Comparison of ENCODE assay signal across 21 cellular contexts in genomic region chr11:7964261-7964660, GRCh38. TPM values are rescaled to one million over a fixed set of nuclear protein-coding genes. Genes with fewer than 3 reads are reported as not detected.
"Had no signal": no experiment of that assay in that cellular context is flagged by ENCODE, and none has a peak within 500 bp of the region (broad histone marks: within the 10 kb centered on the region; RNA-seq: fewer than 3 reads in every experiment).

No MANE protein-coding gene starts in this region.

- H3K36me3 Mint-ChIP-seq: activated naive CD8-positive, alpha-beta T cell treated with anti-CD3 and anti-CD28 coated beads, Interleukin-2, amount 10 ng/mL, durations not matched to agents 7 days and 5 days; naive thymus-derived CD8-positive, alpha-beta T cell; stimulated activated naive B cell treated with anti-CD40 and anti-IgM and Interleukin-4, amounts not matched to agents 10 μg/mL and 1 μg/mL and 100 μg/mL, for 72 hours had no signal

- DNase-seq: activated CD4-positive, alpha-beta memory T cell treated with anti-CD3 and anti-CD28 coated beads, Interleukin-2, amount 10 ng/mL, durations not matched to agents 7 days and 5 days; activated naive CD8-positive, alpha-beta T cell treated with anti-CD3 and anti-CD28 coated beads, Interleukin-2, amount 10 ng/mL, durations not matched to agents 7 days and 5 days; aorta; colonic mucosa; effector CD4-positive, alpha-beta T cell; hippocampal formation; kidney glomerular epithelial cell; lower lobe of right lung; naive thymus-derived CD8-positive, alpha-beta T cell; stimulated activated naive B cell treated with anti-CD40 and anti-IgM and Interleukin-4, amounts not matched to agents 10 μg/mL and 1 μg/mL and 100 μg/mL, for 72 hours; T-helper 9 cell; transverse colon had no signal

- H3K27ac ChIP-seq: cardiac muscle cell, colonic mucosa, lower lobe of right lung, neutrophil, right atrium auricular region, transverse colon, VCaP had no signal

- H3K27ac Mint-ChIP-seq: activated CD4-positive, alpha-beta memory T cell treated with anti-CD3 and anti-CD28 coated beads, Interleukin-2, amount 10 ng/mL, durations not matched to agents 7 days and 5 days; activated naive CD8-positive, alpha-beta T cell treated with anti-CD3 and anti-CD28 coated beads, Interleukin-2, amount 10 ng/mL, durations not matched to agents 7 days and 5 days; naive thymus-derived CD8-positive, alpha-beta T cell; stimulated activated naive B cell treated with anti-CD40 and anti-IgM and Interleukin-4, amounts not matched to agents 10 μg/mL and 1 μg/mL and 100 μg/mL, for 72 hours had no signal

- H3K9me3 ChIP-seq: colonic mucosa, lower lobe of right lung, neutrophil, right atrium auricular region, transverse colon had no signal

- ATAC-seq: lower lobe of right lung; naive thymus-derived CD8-positive, alpha-beta T cell; stimulated activated naive B cell treated with anti-CD40 and anti-IgM and Interleukin-4, amounts not matched to agents 10 μg/mL and 1 μg/mL and 100 μg/mL, for 72 hours had no signal

- H3K36me3 ChIP-seq: cardiac muscle cell, colonic mucosa, lower lobe of right lung, neutrophil, right atrium auricular region, transverse colon had no signal

- H3K27me3 ChIP-seq: cardiac muscle cell, colonic mucosa, right atrium auricular region, transverse colon had no signal

- H3K9me3 Mint-ChIP-seq: activated CD4-positive, alpha-beta memory T cell treated with anti-CD3 and anti-CD28 coated beads, Interleukin-2, amount 10 ng/mL, durations not matched to agents 7 days and 5 days; activated naive CD8-positive, alpha-beta T cell treated with anti-CD3 and anti-CD28 coated beads, Interleukin-2, amount 10 ng/mL, durations not matched to agents 7 days and 5 days; naive thymus-derived CD8-positive, alpha-beta T cell; stimulated activated naive B cell treated with anti-CD40 and anti-IgM and Interleukin-4, amounts not matched to agents 10 μg/mL and 1 μg/mL and 100 μg/mL, for 72 hours had no signal

- H3K4me3 ChIP-seq: cardiac muscle cell, colonic mucosa, lower lobe of right lung, right atrium auricular region, smooth muscle cell, transverse colon had no signal

- H3K4me3 Mint-ChIP-seq: activated CD4-positive, alpha-beta memory T cell treated with anti-CD3 and anti-CD28 coated beads, Interleukin-2, amount 10 ng/mL, durations not matched to agents 7 days and 5 days; activated naive CD8-positive, alpha-beta T cell treated with anti-CD3 and anti-CD28 coated beads, Interleukin-2, amount 10 ng/mL, durations not matched to agents 7 days and 5 days; naive thymus-derived CD8-positive, alpha-beta T cell; stimulated activated naive B cell treated with anti-CD40 and anti-IgM and Interleukin-4, amounts not matched to agents 10 μg/mL and 1 μg/mL and 100 μg/mL, for 72 hours had no signal

- H3K4me1 ChIP-seq: colonic mucosa, lower lobe of right lung, right atrium auricular region, transverse colon had no signal

- H3K4me1 Mint-ChIP-seq: activated CD4-positive, alpha-beta memory T cell treated with anti-CD3 and anti-CD28 coated beads, Interleukin-2, amount 10 ng/mL, durations not matched to agents 7 days and 5 days; activated naive CD8-positive, alpha-beta T cell treated with anti-CD3 and anti-CD28 coated beads, Interleukin-2, amount 10 ng/mL, durations not matched to agents 7 days and 5 days; naive thymus-derived CD8-positive, alpha-beta T cell; stimulated activated naive B cell treated with anti-CD40 and anti-IgM and Interleukin-4, amounts not matched to agents 10 μg/mL and 1 μg/mL and 100 μg/mL, for 72 hours had no signal

RNA-seq across cellular contexts. Expression of gene NLRP10, which starts 1.0 kb away (rescaled TPM):
- total RNA-seq: activated CD4-positive, alpha-beta memory T cell treated with anti-CD3 and anti-CD28 coated beads, Interleukin-2, amount 10 ng/mL, durations not matched to agents 7 days and 5 days; activated naive CD8-positive, alpha-beta T cell treated with anti-CD3 and anti-CD28 coated beads, Interleukin-2, amount 10 ng/mL, durations not matched to agents 7 days and 5 days; aorta; cardiac muscle cell; colonic mucosa; endothelial cell of umbilical vein; lower lobe of right lung; mononuclear cell; naive thymus-derived CD8-positive, alpha-beta T cell; posterior vena cava; right atrium auricular region; subcutaneous adipose tissue; transverse colon had no signal
- polyA plus RNA-seq: aorta; cardiac muscle cell; endothelial cell of umbilical vein; naive thymus-derived CD8-positive, alpha-beta T cell had no signal

RNA-seq across cellular contexts. Expression of gene OR10A3, which starts 22.8 kb away (rescaled TPM):
- total RNA-seq: activated CD4-positive, alpha-beta memory T cell treated with anti-CD3 and anti-CD28 coated beads, Interleukin-2, amount 10 ng/mL, durations not matched to agents 7 days and 5 days; activated naive CD8-positive, alpha-beta T cell treated with anti-CD3 and anti-CD28 coated beads, Interleukin-2, amount 10 ng/mL, durations not matched to agents 7 days and 5 days; aorta; cardiac muscle cell; colonic mucosa; endothelial cell of umbilical vein; lower lobe of right lung; mononuclear cell; naive thymus-derived CD8-positive, alpha-beta T cell; posterior vena cava; right atrium auricular region; smooth muscle cell; subcutaneous adipose tissue; transverse colon had no signal
- polyA plus RNA-seq: aorta; cardiac muscle cell; endothelial cell of umbilical vein; naive thymus-derived CD8-positive, alpha-beta T cell; smooth muscle cell had no signal

RNA-seq across cellular contexts. Expression of gene OR10A6, which starts 33.2 kb away (rescaled TPM):
- total RNA-seq: activated CD4-positive, alpha-beta memory T cell treated with anti-CD3 and anti-CD28 coated beads, Interleukin-2, amount 10 ng/mL, durations not matched to agents 7 days and 5 days; activated naive CD8-positive, alpha-beta T cell treated with anti-CD3 and anti-CD28 coated beads, Interleukin-2, amount 10 ng/mL, durations not matched to agents 7 days and 5 days; aorta; cardiac muscle cell; colonic mucosa; endothelial cell of umbilical vein; lower lobe of right lung; mononuclear cell; naive thymus-derived CD8-positive, alpha-beta T cell; posterior vena cava; right atrium auricular region; subcutaneous adipose tissue; transverse colon had no signal
- polyA plus RNA-seq: aorta; cardiac muscle cell; endothelial cell of umbilical vein; naive thymus-derived CD8-positive, alpha-beta T cell; smooth muscle cell had no signal
